11 cellular contexts compared by ENCODE assay signal in the genomic region with DNA sequence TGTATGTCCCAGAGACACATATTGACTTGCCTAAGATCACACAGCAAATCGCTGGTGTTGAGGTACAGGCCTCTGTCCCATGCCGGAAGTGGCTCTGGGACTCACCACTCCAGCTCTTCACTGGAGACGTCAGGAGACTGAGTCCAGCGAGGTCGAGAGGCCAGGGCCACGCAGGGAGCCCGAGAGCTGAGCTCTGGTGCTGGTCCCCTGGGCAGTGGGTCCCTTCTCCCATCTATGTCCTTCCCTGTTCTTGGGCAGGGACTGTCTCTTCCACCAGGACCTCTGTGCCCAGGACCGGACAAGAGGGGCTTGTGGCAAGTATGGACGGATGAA.
DNase-seq lines count a peak whose midpoint lies in the region; ATAC-seq, FAIRE-seq and TF ChIP-seq lines count a peak whose summit lies in the region.
"Had no signal": no experiment of that assay in that cellular context is flagged by ENCODE, and none has a peak within 500 bp of the region (broad histone marks: within the 10 kb centered on the region; RNA-seq: fewer than 3 reads in every experiment).

No MANE protein-coding gene starts in this region.

- H3K4me3 ChIP-seq in gastroesophageal sphincter, result no peak overlapping the region
- no peak overlapping the region for H3K4me3 ChIP-seq in vagina
- no peak overlapping the region for H3K4me3 ChIP-seq in mesendoderm (ENCODE audit: low read length)
- H3K4me3 ChIP-seq: BLaER1, HAP-1, Peyer's patch had no signal

- no peak overlapping the region for H2AK5ac ChIP-seq in mesendoderm (ENCODE audit: low read length)

- H3K4me1 Mint-ChIP-seq in HFFc6 (ENCODE audit: low read depth), result peaks cover 66% of the 10 kb centered on the region

- peaks cover 0 to 17% (median 0%) of the 10 kb centered on the region in 3 donors for H3K4me1 ChIP-seq in gastroesophageal sphincter
- H3K4me1 ChIP-seq in vagina, result peaks cover 6% of the 10 kb centered on the region
- no peaks in the 10 kb centered on the region for H3K4me1 ChIP-seq in mesendoderm (ENCODE audit: control insufficient read depth, low read depth, low read length)
- H3K4me1 ChIP-seq: BLaER1, HAP-1, Peyer's patch had no signal

- H3K18ac ChIP-seq in mesendoderm (ENCODE audit: low read length), result no peak overlapping the region

- peaks cover 5% of the 10 kb centered on the region; the same call in 1 of the 2 replicates for H3K9me3 Mint-ChIP-seq in HFFc6
- H3K9me3 Mint-ChIP-seq: CD8-positive, alpha-beta T cell had no signal

- intact Hi-C loops in vagina (cut with DNase I), result no loop called here

- no peak for ATAC-seq in gastroesophageal sphincter
- ATAC-seq: CD8-positive, alpha-beta T cell had no signal

- TF ChIP-seq CTCF in HFFc6 (IDR thresholded peaks at IDR 0.05) (no peak), gastroesophageal sphincter (IDR thresholded peaks at IDR 0.05) (no peak), vagina (IDR thresholded peaks at IDR 0.05) (no peak)

- no peak overlapping the region for H2BK15ac ChIP-seq in mesendoderm (replicated peaks; ENCODE audit: low read depth)

- H3K9ac ChIP-seq in mesendoderm (ENCODE audit: low read length), result no peak overlapping the region
- H3K9ac ChIP-seq: BLaER1 had no signal

- H3K23ac ChIP-seq in mesendoderm (ENCODE audit: low read length), result no peak overlapping the region

- no peaks in the 10 kb centered on the region for H3K9me3 ChIP-seq in gastroesophageal sphincter
- H3K9me3 ChIP-seq in vagina, result no peaks in the 10 kb centered on the region
- H3K9me3 ChIP-seq: HAP-1, Peyer's patch had no signal

- no peaks in the 10 kb centered on the region for H3K79me1 ChIP-seq in mesendoderm (ENCODE audit: low read length)

- H4K8ac ChIP-seq in mesendoderm (ENCODE audit: low read depth, low read length), result no peak overlapping the region

- H3K36me3 Mint-ChIP-seq in HFFc6 (ENCODE audit: low read depth), result peaks cover 9% of the 10 kb centered on the region
- H3K36me3 Mint-ChIP-seq: CD8-positive, alpha-beta T cell had no signal

- no peak overlapping the region for H3K4ac ChIP-seq in mesendoderm (ENCODE audit: low read depth, low read length)

- H3K4me2 ChIP-seq in mesendoderm (ENCODE audit: low read length), result no peak overlapping the region
- H3K4me2 ChIP-seq: BLaER1 had no signal

- H3K27me3 ChIP-seq in gastroesophageal sphincter, result no peaks in the 10 kb centered on the region
- no peaks in the 10 kb centered on the region for H3K27me3 ChIP-seq in vagina
- no peaks in the 10 kb centered on the region for H3K27me3 ChIP-seq in mesendoderm (ENCODE audit: insufficient read depth, low read length, poor library complexity)
- H3K27me3 ChIP-seq: BLaER1, Peyer's patch had no signal

- no peaks in the 10 kb centered on the region for H3K36me3 ChIP-seq in gastroesophageal sphincter
- no peaks in the 10 kb centered on the region for H3K36me3 ChIP-seq in vagina
- no peaks in the 10 kb centered on the region for H3K36me3 ChIP-seq in mesendoderm (ENCODE audit: control insufficient read depth, insufficient read depth, low read length)
- H3K36me3 ChIP-seq: BLaER1, HAP-1, Peyer's patch had no signal

- H3K27me3 Mint-ChIP-seq in HFFc6 (ENCODE audit: insufficient read depth), result peaks cover 3% of the 10 kb centered on the region

- H2BK120ac ChIP-seq in mesendoderm (ENCODE audit: low read depth, low read length), result no peak overlapping the region

- H2BK5ac ChIP-seq in mesendoderm (ENCODE audit: low read length), result no peak overlapping the region

- H3K56ac ChIP-seq in mesendoderm (ENCODE audit: low read length), result no peak overlapping the region

- no peak overlapping the region for H4K5ac ChIP-seq in mesendoderm (ENCODE audit: low read length)

- H3K79me2 ChIP-seq in mesendoderm (ENCODE audit: control insufficient read depth, insufficient read depth, low read length), result no peaks in the 10 kb centered on the region

- 60% methylated on average over 2 of the region's 9 CpGs; no CpG with 5 or more reads in 1 of the 2 donors for WGBS in gastroesophageal sphincter (ENCODE audit: low coverage in 1 of 2), 2 donors
- WGBS in mesendoderm (ENCODE audit: extremely low coverage, insufficient coverage, low lambda C conversion rate), result no CpG with 5 or more reads among the region's 9 CpGs

- TF ChIP-seq EP300 in gastroesophageal sphincter (IDR thresholded peaks at IDR 0.05), result no peak

- DNase-seq in EH (ENCODE audit: low read depth), result peak; percentile 27
- peak; percentile 4 for DNase-seq in HFFc6
- DNase-seq in vagina (ENCODE audit: extremely low spot score in 2 of 2), result no peak
- DNase-seq in mesendoderm, result no peak
- DNase-seq in GM12891 (ENCODE audit: insufficient read length, low spot score), result no peak
- no peak for DNase-seq in NCI-H187 treated with DMSO at 0.1 percent for 48 hours (lab: John Stamatoyannopoulos, UW)

- no peak for FAIRE-seq in GM12891 (lab: Jason Lieb, UNC)

- TF ChIP-seq POLR2A in gastroesophageal sphincter (IDR thresholded peaks at IDR 0.05), result no peak
- no peak for TF ChIP-seq POLR2A in vagina (IDR thresholded peaks at IDR 0.05)
- TF ChIP-seq POLR2A in GM12891 (IDR thresholded peaks at IDR 0.05; ENCODE audit: low read depth, low read length), result no peak

- peak overlapping the region; percentile 95 for H3K27ac Mint-ChIP-seq in HFFc6
- H3K27ac Mint-ChIP-seq: CD8-positive, alpha-beta T cell had no signal

- H3K27ac ChIP-seq in gastroesophageal sphincter, result peak overlapping the region in 3 of 4 donors; percentile 56 to 66 (median 58)
- H3K27ac ChIP-seq in vagina, result peak overlapping the region; percentile 60
- H3K27ac ChIP-seq in mesendoderm (ENCODE audit: low read depth, low read length), result no peak overlapping the region
- H3K27ac ChIP-seq: BLaER1, Peyer's patch had no signal

- H3K4me3 Mint-ChIP-seq in HFFc6, result peak overlapping the region; percentile 72; the same call in 1 of the 2 replicates
- H3K4me3 Mint-ChIP-seq: CD8-positive, alpha-beta T cell had no signal

TF ChIP-seq in GM12891, 5 proteins besides CTCF, POLR2A, EP300 and RAD21:
- TF ChIP-seq POU2F2 (IDR thresholded peaks at IDR 0.05; ENCODE audit: low read depth, low read length) (no peak), PAX5 (IDR thresholded peaks at IDR 0.05; ENCODE audit: insufficient read depth, low read length, severe bottlenecking) (no peak), SPI1 (IDR thresholded peaks at IDR 0.05; ENCODE audit: low read depth, low read length) (no peak), TAF1 (IDR thresholded peaks at IDR 0.05; ENCODE audit: low read depth, low read length) (no peak), POLR2AphosphoS5 (IDR thresholded peaks at IDR 0.05; ENCODE audit: low read depth, low read length) (no peak)

Comparison
In these comparisons a context has a peak if more than half of its experiments do, and no peak if none do; other contexts are left out.
1. DNase-seq: peak in EH (single experiment) and HFFc6 (single experiment); none in vagina (0 of 2), mesendoderm (single experiment), GM12891 (single experiment) and NCI-H187 treated with DMSO at 0.1 percent for 48 hours (single experiment).